ENCODE assay signal across 8 cellular contexts in the genomic region with DNA sequence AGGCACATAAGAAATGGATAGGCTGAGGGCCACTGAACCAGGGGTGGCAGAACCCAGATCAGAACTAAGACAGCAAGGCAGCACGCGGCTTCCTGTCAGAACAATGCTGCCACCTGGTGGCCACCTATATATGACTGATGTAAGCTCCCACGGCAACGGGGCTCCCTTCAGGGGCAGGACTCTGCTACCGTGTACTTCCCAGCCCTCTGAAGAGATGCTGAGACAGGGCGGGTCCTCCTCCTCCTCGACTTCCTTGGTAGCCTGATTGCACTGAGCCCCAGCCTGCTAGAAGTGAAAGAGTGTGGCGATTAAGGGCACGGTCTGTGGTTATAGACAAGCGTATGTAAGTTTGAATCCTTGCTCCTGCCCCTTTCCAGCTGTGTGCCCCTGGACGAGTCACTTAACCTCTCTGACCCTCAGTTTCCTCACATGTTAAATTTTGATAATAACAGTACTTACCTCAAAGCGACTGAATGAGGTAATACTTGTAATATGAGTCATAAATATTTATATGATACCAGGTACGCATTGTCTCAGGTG. TPM values are rescaled to one million over a fixed set of nuclear protein-coding genes. Genes with fewer than 3 reads are reported as not detected.
A peak's percentile ranks its signal among the peaks of the same experiment; 100 is the strongest.
DNase-seq lines count a peak whose midpoint lies in the region; ATAC-seq lines count a peak whose summit lies in the region.

No MANE protein-coding gene starts in this region.

- DNase-seq in A172 (ENCODE audit: low spot score): peak; percentile 89
- DNase-seq in NCI-H2081 treated with DMSO at 0.1 percent for 48 hours (lab: John Stamatoyannopoulos, UW): peak; percentile 17
- DNase-seq in T1000 (lab: John Stamatoyannopoulos, UW): peak; percentile 75
- DNase-seq in astrocyte of the hippocampus (ENCODE audit: low read depth, low spot score): peak; percentile 94
- DNase-seq in iPS DF 19.7 (ENCODE audit: low read depth, low spot score): peak; percentile 78
- DNase-seq in smooth muscle cell of the brain vasculature (ENCODE audit: low read depth, low spot score): peak; percentile 80

- ATAC-seq in GM18517 (IDR thresholded peaks at IDR 0.05; ENCODE audit: unreplicated experiment): peak; percentile 93
- ATAC-seq in HG03045 (IDR thresholded peaks at IDR 0.05; ENCODE audit: unreplicated experiment): peak; percentile 92

RNA-seq across cellular contexts. Expression of a gene that starts 13.3 kb away (rescaled TPM):
- 2,916 and 3,804 TPM in 2 replicates for total RNA-seq in A172 (2014; rRNA removed; shearing (Covaris generic))

RNA-seq across cellular contexts. Expression of a gene that starts 23.5 kb away (rescaled TPM):
- total RNA-seq in A172 (2014; rRNA removed; shearing (Covaris generic)): 1.1 TPM in 1 of 2 replicates, not detected in the other

Comparison
In these comparisons a context has a peak if more than half of its experiments do, and no peak if none do; other contexts are left out.
1. Peak in every context shown above with its lines: DNase-seq and ATAC-seq.
2. DNase-seq: peak in every context shown above with its lines; median percentile 94 in astrocyte of the hippocampus; 89 in A172; 80 in smooth muscle cell of the brain vasculature; 78 in iPS DF 19.7; 75 in T1000; 17 in NCI-H2081 treated with DMSO at 0.1 percent for 48 hours.